16 cellular contexts compared by ENCODE assay signal in genomic region chr9:18067553-18068120, GRCh38.
A peak's percentile ranks its signal among the peaks of the same experiment; 100 is the strongest.
DNase-seq lines count a peak whose midpoint lies in the region; ATAC-seq and TF ChIP-seq lines count a peak whose summit lies in the region.
"Had no signal": no experiment of that assay in that cellular context is flagged by ENCODE, and none has a peak within 500 bp of the region (broad histone marks: within the 10 kb centered on the region; RNA-seq: fewer than 3 reads in every experiment).

No MANE protein-coding gene starts in this region.

- H3K4me3 Mint-ChIP-seq in GM23338, result no peak overlapping the region
- H3K4me3 Mint-ChIP-seq in neural progenitor cell, result no peak overlapping the region
- H3K4me3 Mint-ChIP-seq in activated CD8-positive, alpha-beta memory T cell treated with anti-CD3 and anti-CD28 coated beads, Interleukin-2, amount 10 ng/mL, durations not matched to agents 7 days and 5 days, result no peak overlapping the region
- H3K4me3 Mint-ChIP-seq: B cell had no signal

- DNase-seq in GM23338 (ENCODE audit: low spot score) (no peak), NCI-H524 treated with DMSO at 0.1 percent for 48 hours (lab: John Stamatoyannopoulos, UW) (peak; percentile 50), left colon (no peak), neural progenitor cell (ENCODE audit: low spot score) (peak; percentile 8), RWPE1 (ENCODE audit: low spot score) (no peak)
- DNase-seq in activated CD8-positive, alpha-beta memory T cell treated with anti-CD3 and anti-CD28 coated beads, Interleukin-2, amount 10 ng/mL, durations not matched to agents 7 days and 5 days, result no peak
- no peak for DNase-seq in stimulated activated CD4-positive, alpha-beta T cell treated with anti-CD3 and anti-CD28 coated beads, Interleukin-2, amount 100 ng/mL, for 48 hours
- DNase-seq: HCEC 1CT, IMR-90, NCI-H187, NCI-H748 treated with DMSO at 0.1 percent for 48 hours, OCI-M1, SHP77 treated with DMSO at 0.1 percent for 48 hours, SK-N-SH had no signal

- POLR2A ChIA-PET in RWPE1 (lab: Yijun Ruan, JAX; ENCODE audit: low non-redundant PET), result no interaction called here

- intact Hi-C loops in left colon (cut with DNase I, micrococcal nuclease), result loop anchor here in 1 of 2 donors (10.0 kb wide), 1 partner anchor 137 kb away; no protein-coding TSS in a partner anchor

- H3K36me3 Mint-ChIP-seq in GM23338 (ENCODE audit: low read depth), result no peaks in the 10 kb centered on the region
- no peaks in the 10 kb centered on the region for H3K36me3 Mint-ChIP-seq in neural progenitor cell
- no peaks in the 10 kb centered on the region for H3K36me3 Mint-ChIP-seq in activated CD8-positive, alpha-beta memory T cell treated with anti-CD3 and anti-CD28 coated beads, Interleukin-2, amount 10 ng/mL, durations not matched to agents 7 days and 5 days

- CTCF ChIA-PET in RWPE1 (lab: Yijun Ruan, JAX), result no interaction called here
- CTCF ChIA-PET in activated CD8-positive, alpha-beta memory T cell treated with anti-CD3 and anti-CD28 coated beads, Interleukin-2, amount 10 ng/mL, durations not matched to agents 7 days and 5 days (lab: Charles Lee), result no interaction called here

- H3K4me3 ChIP-seq in GM23338 (no peak overlapping the region), neural progenitor cell (no peak overlapping the region)

- H3K4me1 ChIP-seq in GM23338 (ENCODE audit: insufficient read depth) (no peaks in the 10 kb centered on the region), neural progenitor cell (peaks cover 13% of the 10 kb centered on the region)

- H3K27ac ChIP-seq in GM23338 (ENCODE audit: low read depth), result no peak overlapping the region
- peak overlapping the region; percentile 29 for H3K27ac ChIP-seq in neural progenitor cell
- no peak overlapping the region for H3K27ac ChIP-seq in RWPE1

- no peaks in the 10 kb centered on the region for H3K9me3 Mint-ChIP-seq in GM23338
- H3K9me3 Mint-ChIP-seq in neural progenitor cell, result no peaks in the 10 kb centered on the region
- H3K9me3 Mint-ChIP-seq in activated CD8-positive, alpha-beta memory T cell treated with anti-CD3 and anti-CD28 coated beads, Interleukin-2, amount 10 ng/mL, durations not matched to agents 7 days and 5 days (ENCODE audit: low read depth), result peaks cover 5% of the 10 kb centered on the region

- TF ChIP-seq CTCF in GM23338 (conservative IDR thresholded peaks at IDR 0.05; ENCODE audit: low read depth in 2 of 2), result no peak
- TF ChIP-seq CTCF in neural progenitor cell (IDR thresholded peaks at IDR 0.05), result no peak
- no peak for TF ChIP-seq CTCF in RWPE1 (conservative IDR thresholded peaks at IDR 0.05; ENCODE audit: low read depth)

- ATAC-seq in GM23338 (no peak), left colon (peak; percentile 26), HG03025 (IDR thresholded peaks at IDR 0.05; ENCODE audit: low FRiP score, unreplicated experiment) (no peak)
- no peak for ATAC-seq in activated CD8-positive, alpha-beta memory T cell treated with anti-CD3 and anti-CD28 coated beads, Interleukin-2, amount 10 ng/mL, durations not matched to agents 7 days and 5 days

- no peak overlapping the region for H3K4me2 ChIP-seq in GM23338
- H3K4me2 ChIP-seq in neural progenitor cell, result peak overlapping the region; percentile 27
- H3K4me2 ChIP-seq: SK-N-SH had no signal

- no peak overlapping the region for H3K9ac ChIP-seq in neural progenitor cell
- H3K9ac ChIP-seq: SK-N-SH had no signal

- H3K36me3 ChIP-seq in GM23338 (ENCODE audit: insufficient read depth) (no peaks in the 10 kb centered on the region), neural progenitor cell (no peaks in the 10 kb centered on the region)

- H3F3A ChIP-seq in GM23338 (replicated peaks; ENCODE audit: low read depth), result no peaks in the 10 kb centered on the region
- peaks cover 5% of the 10 kb centered on the region for H3F3A ChIP-seq in neural progenitor cell (ENCODE audit: low read depth)

- H3K4me1 Mint-ChIP-seq in GM23338, result no peaks in the 10 kb centered on the region
- no peaks in the 10 kb centered on the region for H3K4me1 Mint-ChIP-seq in neural progenitor cell
- no peaks in the 10 kb centered on the region for H3K4me1 Mint-ChIP-seq in activated CD8-positive, alpha-beta memory T cell treated with anti-CD3 and anti-CD28 coated beads, Interleukin-2, amount 10 ng/mL, durations not matched to agents 7 days and 5 days
- H3K4me1 Mint-ChIP-seq: B cell had no signal

- H3K27me3 ChIP-seq in GM23338 (ENCODE audit: insufficient read depth) (no peaks in the 10 kb centered on the region), neural progenitor cell (no peaks in the 10 kb centered on the region)

- H4K20me1 ChIP-seq in GM23338 (replicated peaks; ENCODE audit: insufficient read depth), result no peaks in the 10 kb centered on the region
- no peaks in the 10 kb centered on the region for H4K20me1 ChIP-seq in neural progenitor cell (ENCODE audit: low read depth)

- no peaks in the 10 kb centered on the region for H3K9me3 ChIP-seq in neural progenitor cell (ENCODE audit: low read depth)
- H3K9me3 ChIP-seq: SK-N-SH had no signal

- H3K27ac Mint-ChIP-seq in GM23338 (no peak overlapping the region), neural progenitor cell (no peak overlapping the region)
- no peak overlapping the region for H3K27ac Mint-ChIP-seq in activated CD8-positive, alpha-beta memory T cell treated with anti-CD3 and anti-CD28 coated beads, Interleukin-2, amount 10 ng/mL, durations not matched to agents 7 days and 5 days
- H3K27ac Mint-ChIP-seq: B cell had no signal

- H3K79me2 ChIP-seq in GM23338 (replicated peaks; ENCODE audit: insufficient read depth), result no peaks in the 10 kb centered on the region
- no peaks in the 10 kb centered on the region for H3K79me2 ChIP-seq in neural progenitor cell (ENCODE audit: low read depth)

- 0 out of 2 replicates have a peak overlapping the region, but pooled peaks have one; percentile 34 for H2AFZ ChIP-seq in GM23338
- H2AFZ ChIP-seq in neural progenitor cell (replicated peaks), result no peak overlapping the region

- H3K9me2 ChIP-seq in GM23338 (ENCODE audit: insufficient read depth), result no peaks in the 10 kb centered on the region; the same call in 1 of the 2 replicates
- H3K9me2 ChIP-seq: SK-N-SH had no signal

- H3K27me3 Mint-ChIP-seq in GM23338 (ENCODE audit: insufficient read depth, low read depth, poor library complexity) (no peaks in the 10 kb centered on the region), neural progenitor cell (ENCODE audit: insufficient read depth, low read depth) (no peaks in the 10 kb centered on the region)
- no peaks in the 10 kb centered on the region for H3K27me3 Mint-ChIP-seq in activated CD8-positive, alpha-beta memory T cell treated with anti-CD3 and anti-CD28 coated beads, Interleukin-2, amount 10 ng/mL, durations not matched to agents 7 days and 5 days
- H3K27me3 Mint-ChIP-seq: B cell had no signal

TF ChIP-seq in GM23338, 12 proteins besides CTCF, POLR2A, EP300 and RAD21 (continues in another document):
- TF ChIP-seq NANOG (IDR thresholded peaks at IDR 0.05; ENCODE audit: borderline replicate concordance), result no peak

Comparison
In these comparisons a context has a peak if more than half of its experiments do, and no peak if none do; other contexts are left out.
1. DNase-seq: peak in NCI-H524 treated with DMSO at 0.1 percent for 48 hours (single experiment) and neural progenitor cell (single experiment); none in GM23338 (single experiment), left colon (0 of 2), RWPE1 (single experiment), activated CD8-positive, alpha-beta memory T cell treated with anti-CD3 and anti-CD28 coated beads, Interleukin-2, amount 10 ng/mL, durations not matched to agents 7 days and 5 days (single experiment) and stimulated activated CD4-positive, alpha-beta T cell treated with anti-CD3 and anti-CD28 coated beads, Interleukin-2, amount 100 ng/mL, for 48 hours (0 of 2).